Comparison of ENCODE assay signal across 18 cellular contexts in the genomic region with DNA sequence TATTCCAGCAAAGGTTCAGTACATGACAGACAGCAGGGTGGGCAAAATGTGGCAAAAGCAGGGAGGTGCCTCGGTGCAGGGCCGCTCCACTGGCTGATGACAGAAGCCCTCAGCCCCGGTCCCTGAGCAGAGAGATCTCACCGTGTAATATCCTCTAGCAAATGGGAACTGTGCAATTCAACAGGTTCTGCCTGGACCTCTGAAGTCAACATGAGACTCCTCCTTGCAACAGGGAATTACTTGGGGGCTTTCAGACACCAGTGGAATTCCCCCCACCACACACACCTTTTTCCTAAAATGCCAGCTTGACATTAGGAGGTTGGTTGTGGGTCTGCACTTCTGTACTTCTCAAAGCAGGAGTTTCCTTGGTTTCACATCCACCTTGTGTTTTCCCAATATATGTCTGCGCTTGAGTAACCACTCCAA. TPM values are rescaled to one million over a fixed set of nuclear protein-coding genes. Genes with fewer than 3 reads are reported as not detected.
DNase-seq lines count a peak whose midpoint lies in the region; ATAC-seq, FAIRE-seq and TF ChIP-seq lines count a peak whose summit lies in the region.
"Had no signal": no experiment of that assay in that cellular context is flagged by ENCODE, and none has a peak within 500 bp of the region (broad histone marks: within the 10 kb centered on the region; RNA-seq: fewer than 3 reads in every experiment).

No MANE protein-coding gene starts in this region.

- WGBS in A549 (ENCODE audit: missing lambda C conversion rate): 91% methylated on average over 5 of the region's 5 CpGs
- 95 to 97% methylated on average over 5 of the region's 5 CpGs for WGBS in GM23248 (ENCODE audit: low coverage in 1 of 2, low lambda C conversion rate in 2 of 2, missing lambda C conversion rate in 2 of 2), 2 experiments

- H3K27me3 ChIP-seq in GM23248 (replicated peaks; ENCODE audit: insufficient read depth) (no peaks in the 10 kb centered on the region), SU-DHL-6 (ENCODE audit: low read length) (no peaks in the 10 kb centered on the region), lower lobe of right lung (ENCODE audit: low read depth) (no peaks in the 10 kb centered on the region)

- CTCF ChIA-PET in A549 (lab: Yijun Ruan, JAX): interaction anchor here (0.9 to 1.9 kb wide), 3 partner anchors 10 to 54 kb away, joined by 3 to 6 read pairs (median 3); no protein-coding TSS in a partner anchor

- intact Hi-C loops in lower lobe of right lung (cut with DNase I): no loop called here

- no peak for DNase-seq in A549 (ENCODE audit: low read depth in 1 of 2, low spot score in 1 of 2)
- DNase-seq in GM23248: no peak
- DNase-seq in lower lobe of right lung: no peak
- no peak for DNase-seq in kidney tubule cell (ENCODE audit: low spot score)
- no peak for DNase-seq in NCI-H748 (lab: John Stamatoyannopoulos, UW; ENCODE audit: unreplicated experiment)
- DNase-seq: activated CD8-positive, alpha-beta T cell treated with anti-CD3 and anti-CD28 coated beads for 36 hours; activated naive CD4-positive, alpha-beta T cell treated with anti-CD3 and anti-CD28 coated beads, Interleukin-2, amount 50 U/mL, for 16 hours; activated T-cell treated with anti-CD3 and anti-CD28 coated beads, Interleukin-2, amount 50 U/mL, for 24 hours; CD4-positive, alpha-beta memory T cell; DMS79; NCI-H1436; NCI-H524; stimulated activated CD4-positive, alpha-beta T cell treated with anti-CD3 and anti-CD28 coated beads, Interleukin-2, amount 100 ng/mL, for 24 hours; substantia nigra had no signal

- no peak overlapping the region for H2AFZ ChIP-seq in GM23248
- no peak overlapping the region for H2AFZ ChIP-seq in SU-DHL-6 (ENCODE audit: low read depth, low read length, severe bottlenecking)
- H2AFZ ChIP-seq: GM23338 had no signal

- no peak for TF ChIP-seq POLR2A in A549 (IDR thresholded peaks at IDR 0.05; ENCODE audit: low read length)

- H3K9me2 ChIP-seq in GM23248 (ENCODE audit: insufficient read depth) (no peaks in the 10 kb centered on the region), SU-DHL-6 (replicated peaks; ENCODE audit: insufficient read depth, low read length) (no peaks in the 10 kb centered on the region)

- H3K4me1 ChIP-seq in A549 (peaks cover 69% of the 10 kb centered on the region), GM23248 (ENCODE audit: insufficient read depth) (peaks cover 60% of the 10 kb centered on the region), lower lobe of right lung (peaks cover 77% of the 10 kb centered on the region)

- FAIRE-seq in A549 (lab: Jason Lieb, UNC): no peak

- H3K36me3 ChIP-seq in GM23248 (ENCODE audit: low read depth) (no peaks in the 10 kb centered on the region), SU-DHL-6 (ENCODE audit: low read length) (0 out of 2 replicates have a peak, but pooled peaks cover 8% of the 10 kb centered on the region), lower lobe of right lung (no peaks in the 10 kb centered on the region)

- H3K9me3 ChIP-seq in A549 (no peaks in the 10 kb centered on the region), GM23248 (ENCODE audit: low read depth) (no peaks in the 10 kb centered on the region), SU-DHL-6 (ENCODE audit: insufficient read depth, low read length) (no peaks in the 10 kb centered on the region), lower lobe of right lung (no peaks in the 10 kb centered on the region)

- no peak for TF ChIP-seq EP300 in A549 (IDR thresholded peaks at IDR 0.05)

- TF ChIP-seq CTCF in A549 (IDR thresholded peaks at IDR 0.05) (no peak), SU-DHL-6 (IDR thresholded peaks at IDR 0.05; ENCODE audit: insufficient read depth, low read length, poor library complexity, severe bottlenecking) (no peak), lower lobe of right lung (IDR thresholded peaks at IDR 0.05) (no peak)

- H3K27ac ChIP-seq in A549 (peak overlapping the region in 1 of 2 experiments; percentile 56; a peak in 4 of 6 replicates), GM23248 (peak overlapping the region; percentile 85; the same call in 1 of the 2 replicates), SU-DHL-6 (ENCODE audit: low read depth, low read length) (peak overlapping the region; percentile 94), lower lobe of right lung (peak overlapping the region; percentile 82)

- peak overlapping the region; percentile 72; the same call in 2 of the 3 replicates for H3K4me2 ChIP-seq in A549
- H3K4me2 ChIP-seq in GM23248 (ENCODE audit: unreplicated experiment): no peak overlapping the region
- H3K4me2 ChIP-seq in SU-DHL-6 (ENCODE audit: low read depth, low read length, poor library complexity, severe bottlenecking): peak overlapping the region; percentile 86
- H3K4me2 ChIP-seq: GM23338 had no signal

- POLR2A ChIA-PET in A549 (lab: Yijun Ruan, JAX): interaction anchor here (0.8 kb wide), 1 partner anchor 8 kb away, joined by 3 read pairs; no protein-coding TSS in a partner anchor

- no peak for TF ChIP-seq RAD21 in A549 (conservative IDR thresholded peaks at IDR 0.05 in 1 of 2, IDR thresholded peaks at IDR 0.05 in 1 of 2)

- no peak overlapping the region for H3K4me3 ChIP-seq in A549
- no peak overlapping the region for H3K4me3 ChIP-seq in GM23248
- peak overlapping the region; percentile 1 for H3K4me3 ChIP-seq in SU-DHL-6 (ENCODE audit: insufficient read depth, low read length, poor library complexity, severe bottlenecking)
- H3K4me3 ChIP-seq in lower lobe of right lung: no peak overlapping the region
- H3K4me3 ChIP-seq: GM23338 had no signal

- H3K9ac ChIP-seq in GM23248 (no peak overlapping the region), SU-DHL-6 (ENCODE audit: low read length) (peak overlapping the region; percentile 24)

- H4K20me1 ChIP-seq in GM23248 (ENCODE audit: insufficient read depth): no peaks in the 10 kb centered on the region
- H4K20me1 ChIP-seq in SU-DHL-6 (ENCODE audit: low read depth, low read length): no peaks in the 10 kb centered on the region

- H3K79me2 ChIP-seq in GM23248 (ENCODE audit: insufficient read depth) (peaks cover 94% of the 10 kb centered on the region), SU-DHL-6 (ENCODE audit: insufficient read depth, low read length) (peaks cover 83% of the 10 kb centered on the region)

- in situ Hi-C loops in GM23248 (cut with MboI): no loop called here

- peaks cover 36% of the 10 kb centered on the region for H3F3A ChIP-seq in GM23248 (ENCODE audit: insufficient read depth)
- peaks cover 40% of the 10 kb centered on the region for H3F3A ChIP-seq in SU-DHL-6 (ENCODE audit: insufficient read depth)

- ATAC-seq in A549 (no peak), lower lobe of right lung (no peak), GM21576 (IDR thresholded peaks at IDR 0.05; ENCODE audit: unreplicated experiment) (no peak), GM18868 (IDR thresholded peaks at IDR 0.05; ENCODE audit: unreplicated experiment) (no peak)
- ATAC-seq: activated CD8-positive, alpha-beta T cell treated with anti-CD3 and anti-CD28 coated beads for 36 hours; GM23338 had no signal

TF ChIP-seq in A549, 52 proteins besides CTCF, POLR2A, EP300 and RAD21:
- TF ChIP-seq, protein P1, sequence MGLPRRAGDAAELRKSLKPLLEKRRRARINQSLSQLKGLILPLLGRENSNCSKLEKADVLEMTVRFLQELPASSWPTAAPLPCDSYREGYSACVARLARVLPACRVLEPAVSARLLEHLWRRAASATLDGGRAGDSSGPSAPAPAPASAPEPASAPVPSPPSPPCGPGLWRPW (IDR thresholded peaks at IDR 0.05): no peak
- TF ChIP-seq JUN (IDR thresholded peaks at IDR 0.05): no peak
- no peak for TF ChIP-seq RCOR1 (IDR thresholded peaks at IDR 0.05; ENCODE audit: low read depth, low read length)
- TF ChIP-seq, protein P2, sequence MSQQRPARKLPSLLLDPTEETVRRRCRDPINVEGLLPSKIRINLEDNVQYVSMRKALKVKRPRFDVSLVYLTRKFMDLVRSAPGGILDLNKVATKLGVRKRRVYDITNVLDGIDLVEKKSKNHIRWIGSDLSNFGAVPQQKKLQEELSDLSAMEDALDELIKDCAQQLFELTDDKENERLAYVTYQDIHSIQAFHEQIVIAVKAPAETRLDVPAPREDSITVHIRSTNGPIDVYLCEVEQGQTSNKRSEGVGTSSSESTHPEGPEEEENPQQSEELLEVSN (IDR thresholded peaks at IDR 0.05; ENCODE audit: borderline replicate concordance, low read depth): no peak
- TF ChIP-seq HOXB13 (CRISPR knock-in tag; IDR thresholded peaks at IDR 0.05; ENCODE audit: low read depth): no peak
- no peak for TF ChIP-seq ZNF302 (CRISPR knock-in tag; IDR thresholded peaks at IDR 0.05)

RNA-seq across cellular contexts. Expression of a gene that starts 50.8 kb away (rescaled TPM):
- 28.1 and 29.3 TPM in 2 replicates for polyA plus RNA-seq in A549 (2011; rRNA removed)
- polyA plus RNA-seq in A549 (2012; cell fraction: cytosol; rRNA removed): 22.4 and 26.0 TPM in 2 replicates
- polyA plus RNA-seq in A549 (2012; cell fraction: nucleus; rRNA removed): 18.5 and 23.7 TPM in 2 replicates
- 18.9 to 22.6 TPM (median 20.6 TPM) in 3 replicates for polyA plus RNA-seq in A549 (2017; fragmentation: RNase III; extraction: RNeasy Plus Mini Kit Qiagen cat#74134 plus additional on column Dnase treatment)
- polyA minus RNA-seq in A549 (2011; rRNA and poly(A)+ RNA removed): 24.1 and 25.4 TPM in 2 replicates
- total RNA-seq in GM23248 (2014; rRNA removed; shearing (Covaris generic)): 8.5 and 19.7 TPM in 2 replicates
- polyA plus RNA-seq in GM23248 (2016; fragmentation: Nextera tagmentation; extraction: Ambion mirVana): 19.5 and 20.3 TPM in 2 replicates
- 43.9 TPM for total RNA-seq in lower lobe of right lung
